ENCODE assay signal across 14 cellular contexts in genomic region chr6:36697481-36697903, GRCh38. TPM values are rescaled to one million over a fixed set of nuclear protein-coding genes. Genes with fewer than 3 reads are reported as not detected.
DNase-seq lines count a peak whose midpoint lies in the region; ATAC-seq, FAIRE-seq and TF ChIP-seq lines count a peak whose summit lies in the region.
"Had no signal": no experiment of that assay in that cellular context is flagged by ENCODE, and none has a peak within 500 bp of the region (broad histone marks: within the 10 kb centered on the region; RNA-seq: fewer than 3 reads in every experiment).

RAB44 (plus strand) TSS chr6:36697826; CDS start chr6:36704236, 6,410 bp downstream.

- POLR2A ChIA-PET in K562 (lab: Yijun Ruan, JAX), result interaction anchor here (0.8 to 1.4 kb wide), 3 partner anchors 11 to 28 kb away, joined by 3 to 5 read pairs (median 4); no protein-coding TSS in a partner anchor

- H3K36me3 ChIP-seq in K562 (ENCODE audit: control insufficient read depth, insufficient read depth, low read length) (no peaks in the 10 kb centered on the region), trophoblast cell (ENCODE audit: control insufficient read depth in 1 of 2, insufficient read depth in 2 of 2, low read length in 2 of 2) (no peaks in the 10 kb centered on the region)
- H3K36me3 ChIP-seq: BLaER1 treated with 17β-estradiol and CSF1 and Interleukin-3, amounts not matched to agents 10 nM and 100 nM had no signal

- ATAC-seq in K562, result no peak

- H2BK5ac ChIP-seq in H9 (ENCODE audit: insufficient read length, low read length), result no peak within 1 kb of the TSS
- no peak within 1 kb of the TSS for H2BK5ac ChIP-seq in trophoblast cell (ENCODE audit: low read depth, low read length, poor library complexity)

- H3K4me1 ChIP-seq in H9 (ENCODE audit: insufficient read depth, low read length), result no peaks in the 10 kb centered on the region
- H3K4me1 ChIP-seq in K562 (replicated peaks in 1 of 2; ENCODE audit: control insufficient read depth in 2 of 2, insufficient read depth in 2 of 2, low read length in 2 of 2), result no peaks in the 10 kb centered on the region; a peak in 2 of 5 replicates
- H3K4me1 ChIP-seq in trophoblast cell (ENCODE audit: control insufficient read depth in 1 of 2, insufficient read depth in 2 of 2, low read length in 2 of 2), result no peaks in the 10 kb centered on the region

- H3K79me1 ChIP-seq in H9 (ENCODE audit: insufficient read depth, low read depth, low read length, poor library complexity, severe bottlenecking) (no peaks in the 10 kb centered on the region), trophoblast cell (ENCODE audit: low read length) (no peaks in the 10 kb centered on the region)

- H4K8ac ChIP-seq in H9 (replicated peaks; ENCODE audit: insufficient read length, low read depth, low read length) (no peak within 1 kb of the TSS), trophoblast cell (ENCODE audit: low read depth, low read length) (no peak within 1 kb of the TSS)

- H3K36me3 Mint-ChIP-seq in H9 (ENCODE audit: insufficient read depth in 1 of 3, low read depth in 3 of 3), result no peaks in the 10 kb centered on the region

- no peak within 1 kb of the TSS for H3K27ac Mint-ChIP-seq in H9
- H3K27ac Mint-ChIP-seq: T-helper 2 cell treated with Interferon-gamma antibody and Interleukin-4, amounts not matched to agents 5 μg/mL and 100 μg/mL, for 36 hours had no signal

- H4K5ac ChIP-seq in H9 (ENCODE audit: insufficient read length, low read depth, low read length), result no peak within 1 kb of the TSS

- H3K18ac ChIP-seq in H9 (ENCODE audit: insufficient read length, low read depth, low read length) (no peak within 1 kb of the TSS), trophoblast cell (ENCODE audit: low read length) (no peak within 1 kb of the TSS)

- no peak within 1 kb of the TSS for H4K12ac ChIP-seq in trophoblast cell (ENCODE audit: low read depth, low read length)

- peaks cover 0 to 4% of the 10 kb centered on the region in 2 experiments; a peak in 1 of 4 replicates for H3K4me1 Mint-ChIP-seq in H9

- H2AFZ ChIP-seq in H9 (ENCODE audit: low read length) (no peak within 1 kb of the TSS), K562 (ENCODE audit: low read depth, low read length) (no peak within 1 kb of the TSS), trophoblast cell (ENCODE audit: insufficient read depth, low read length, poor library complexity) (no peak within 1 kb of the TSS)

- peaks cover 3% of the 10 kb centered on the region; the same call in 1 of the 2 replicates for H3K27me3 Mint-ChIP-seq in H9 (ENCODE audit: low read depth)

- H3K79me2 ChIP-seq in H9 (ENCODE audit: insufficient read depth, low read length) (no peaks in the 10 kb centered on the region), K562 (ENCODE audit: control insufficient read depth, insufficient read depth, low read length) (no peaks in the 10 kb centered on the region), trophoblast cell (ENCODE audit: control insufficient read depth, insufficient read depth, low read length, poor library complexity) (no peaks in the 10 kb centered on the region)

- no peak for FAIRE-seq in K562 (lab: Jason Lieb, UNC)
- FAIRE-seq: endothelial cell of umbilical vein, islet of Langerhans had no signal

- H3K4me3 ChIP-seq in K562 (no peak within 1 kb of the TSS), trophoblast cell (ENCODE audit: low read depth, low read length) (peak within 1 kb of the TSS; percentile 14)
- H3K4me3 ChIP-seq: BLaER1 treated with 17β-estradiol and CSF1 and Interleukin-3, amounts not matched to agents 10 nM and 100 nM had no signal

- H3K23ac ChIP-seq in H9 (ENCODE audit: insufficient read length, low read depth, low read length), result no peak within 1 kb of the TSS
- H3K23ac ChIP-seq in trophoblast cell (ENCODE audit: low read length), result no peak within 1 kb of the TSS

- H2AK5ac ChIP-seq in H9 (ENCODE audit: insufficient read length, low read length), result no peak within 1 kb of the TSS
- no peak within 1 kb of the TSS for H2AK5ac ChIP-seq in trophoblast cell (ENCODE audit: low read length)

- H3T11ph ChIP-seq in H9 (ENCODE audit: low read length), result no peak within 1 kb of the TSS

- intact Hi-C loops in K562 (cut with micrococcal nuclease), result no loop called here

- TF ChIP-seq EP300 in K562 (IDR thresholded peaks at IDR 0.05; ENCODE audit: low read length), result no peak

- no TSS peak for BruUV-seq in K562 (replicated peaks; lab: Mats Ljungman, UMichigan)

- no peak within 1 kb of the TSS for H3K27ac ChIP-seq in H9 (ENCODE audit: insufficient read length, low read depth, low read length)
- H3K27ac ChIP-seq in K562 (ENCODE audit: extremely low read depth, low read depth, low read length), result no peak within 1 kb of the TSS
- no peak within 1 kb of the TSS for H3K27ac ChIP-seq in trophoblast cell (ENCODE audit: low read depth, low read length)
- H3K27ac ChIP-seq: BLaER1 treated with 17β-estradiol and CSF1 and Interleukin-3, amounts not matched to agents 10 nM and 100 nM; RWPE1 had no signal

- H3K56ac ChIP-seq in H9 (ENCODE audit: insufficient read length, low read depth, low read length), result no peak within 1 kb of the TSS

- H3K4ac ChIP-seq in H9 (ENCODE audit: low read depth, low read length) (no peak within 1 kb of the TSS), trophoblast cell (ENCODE audit: low read depth, low read length) (no peak within 1 kb of the TSS)

- no peak within 1 kb of the TSS; a peak in 1 of 5 replicates for H3K4me3 Mint-ChIP-seq in H9
- H3K4me3 Mint-ChIP-seq: T-helper 2 cell treated with Interferon-gamma antibody and Interleukin-4, amounts not matched to agents 5 μg/mL and 100 μg/mL, for 36 hours had no signal

- TF ChIP-seq CTCF in H9 (conservative IDR thresholded peaks at IDR 0.05) (no peak), K562 (IDR thresholded peaks at IDR 0.05 in 2 of 3, conservative IDR thresholded peaks at IDR 0.05 in 1 of 3; ENCODE audit: insufficient read depth in 2 of 3, low read depth in 1 of 3, low read length in 3 of 3) (no peak)

- H3K9me3 ChIP-seq in H9 (ENCODE audit: control insufficient read depth, low read depth, low read length) (no peaks in the 10 kb centered on the region), K562 (replicated peaks; ENCODE audit: control insufficient read depth, insufficient read depth, low read depth, low read length) (no peaks in the 10 kb centered on the region), trophoblast cell (ENCODE audit: insufficient read depth, low read depth, low read length) (peaks cover 6% of the 10 kb centered on the region)

- H3K4me2 ChIP-seq in H9 (ENCODE audit: insufficient read depth, insufficient read length, low read length) (no peak within 1 kb of the TSS), K562 (ENCODE audit: insufficient read depth, low read length) (no peak within 1 kb of the TSS), trophoblast cell (ENCODE audit: low read length) (no peak within 1 kb of the TSS)

- in situ Hi-C loops in K562 (cut with MboI), result no loop called here

- H4K91ac ChIP-seq in H9 (ENCODE audit: insufficient read length, low read depth, low read length), result no peak within 1 kb of the TSS
- no peak within 1 kb of the TSS for H4K91ac ChIP-seq in trophoblast cell (ENCODE audit: low read depth, low read length)

- no peak for TF ChIP-seq POLR2A in K562 (conservative IDR thresholded peaks at IDR 0.05)

- no peaks in the 10 kb centered on the region for H3K27me3 ChIP-seq in H9 (ENCODE audit: insufficient read depth, low read length)
- H3K27me3 ChIP-seq in K562 (ENCODE audit: control insufficient read depth in 2 of 2, insufficient read depth in 2 of 2, low read length in 2 of 2), result peaks cover 13 to 50% of the 10 kb centered on the region in 2 experiments
- H3K27me3 ChIP-seq in trophoblast cell (ENCODE audit: insufficient read depth, low read length), result no peaks in the 10 kb centered on the region
- H3K27me3 ChIP-seq: BLaER1 treated with 17β-estradiol and CSF1 and Interleukin-3, amounts not matched to agents 10 nM and 100 nM had no signal

- no CpG with 5 or more reads among the region's 7 CpGs for WGBS in H9 (ENCODE audit: extremely low coverage, insufficient read length, low lambda C conversion rate)
- WGBS in K562 (ENCODE audit: insufficient coverage, low coverage, missing lambda C conversion rate), result 4% methylated on average over 7 of the region's 7 CpGs
- WGBS in trophoblast cell (ENCODE audit: extremely low coverage, insufficient coverage, insufficient read length), result no CpG with 5 or more reads among the region's 7 CpGs

- H3K9ac ChIP-seq in H9 (ENCODE audit: extremely low read depth, insufficient read length, low read length) (no peak within 1 kb of the TSS), K562 (ENCODE audit: insufficient read depth in 1 of 2, low read depth in 2 of 2, low read length in 2 of 2) (peak within 1 kb of the TSS in 1 of 2 experiments; percentile 13; a peak in 1 of 4 replicates), trophoblast cell (ENCODE audit: low read length) (peak within 1 kb of the TSS; percentile 50)
- H3K9ac ChIP-seq: BLaER1 treated with 17β-estradiol and CSF1 and Interleukin-3, amounts not matched to agents 10 nM and 100 nM had no signal

- H2BK120ac ChIP-seq in H9 (ENCODE audit: low read depth, low read length, poor library complexity, severe bottlenecking) (no peak within 1 kb of the TSS), trophoblast cell (ENCODE audit: insufficient read depth, low read length, poor library complexity) (no peak within 1 kb of the TSS)

- H2BK20ac ChIP-seq in H9 (ENCODE audit: low read depth, low read length, poor library complexity, severe bottlenecking), result no peak within 1 kb of the TSS

- no peak within 1 kb of the TSS for H2BK12ac ChIP-seq in H9 (ENCODE audit: insufficient read length, low read depth, low read length)
- no peak within 1 kb of the TSS for H2BK12ac ChIP-seq in trophoblast cell (ENCODE audit: low read length)

- H3K14ac ChIP-seq in H9 (ENCODE audit: insufficient read depth, low read length) (no peak within 1 kb of the TSS; the same call in 1 of the 2 replicates), trophoblast cell (ENCODE audit: low read length) (no peak within 1 kb of the TSS)

- H3K9me3 Mint-ChIP-seq in H9, result no peaks in the 10 kb centered on the region
- H3K9me3 Mint-ChIP-seq: T-helper 2 cell treated with Interferon-gamma antibody and Interleukin-4, amounts not matched to agents 5 μg/mL and 100 μg/mL, for 36 hours had no signal

- DNase-seq in H9 (peak; percentile 18), MV-4-11 (lab: John Stamatoyannopoulos, UW) (peak; percentile 88), K562 (ENCODE audit: extremely low read depth in 1 of 4, low spot score in 3 of 4) (no peak), trophoblast cell (no peak), NCI-H146 (lab: John Stamatoyannopoulos, UW) (no peak), DMS 273 (lab: John Stamatoyannopoulos, UW; ENCODE audit: unreplicated experiment) (no peak), NCI-H510A treated with DMSO at 0.1 percent for 48 hours (lab: John Stamatoyannopoulos, UW) (no peak)
- DNase-seq: activated naive CD4-positive, alpha-beta T cell treated with anti-CD3 and anti-CD28 coated beads, Interleukin-2, amount 50 U/mL, for 16 hours; NCI-H187 had no signal

- CTCF ChIA-PET in K562 (lab: Yijun Ruan, JAX; ENCODE audit: low intra/inter-chr PET ratio), result no interaction called here

- TF ChIP-seq RAD21 in K562 (CRISPR knock-in tag; conservative IDR thresholded peaks at IDR 0.05 in 1 of 2, IDR thresholded peaks at IDR 0.05 in 1 of 2), result no peak

- no peaks in the 10 kb centered on the region for H3K23me2 ChIP-seq in H9 (ENCODE audit: insufficient read length, low read depth, low read length, poor library complexity, severe bottlenecking)

- H3K9me1 ChIP-seq in K562 (ENCODE audit: control insufficient read depth, insufficient read depth, low read length), result no peaks in the 10 kb centered on the region

- H2BK15ac ChIP-seq in H9 (ENCODE audit: low read depth, low read length), result no peak within 1 kb of the TSS

- no peaks in the 10 kb centered on the region for H4K20me1 ChIP-seq in H9 (ENCODE audit: control insufficient read depth, insufficient read depth, insufficient read length)
- H4K20me1 ChIP-seq in K562 (replicated peaks; ENCODE audit: control insufficient read depth, insufficient read depth, low read length), result peaks cover 10% of the 10 kb centered on the region; the same call in 1 of the 2 replicates

RNA-seq across cellular contexts. Expression of gene RAB44, which starts in this region (rescaled TPM):
- 0.04 TPM in 1 of 2 replicates, not detected in the other for total RNA-seq in H9 (2021)
- not detected in 2 replicates for total RNA-seq in K562 (2011; cell fraction: chromatin; rRNA removed; ENCODE audit: low replicate concordance)
- 0.17 TPM in 1 of 2 replicates, not detected in the other for total RNA-seq in K562 (2011; cell fraction: nucleolus; rRNA removed)
- total RNA-seq in K562 (2011; cell fraction: nucleoplasm; rRNA removed), result not detected in 2 replicates
- total RNA-seq in K562 (2014; rRNA removed), result not detected in 2 replicates
- not detected in 2 replicates for total RNA-seq in K562 (2014; rRNA removed; fragmentation: Illumina TruSeq; extraction: Trizol)
- total RNA-seq in K562 (2015; rRNA removed; fragmentation: Illumina TruSeq; extraction: Trizol), result not detected in 2 replicates
- not detected in 2 replicates for total RNA-seq in K562 (2021)
- not detected in 2 replicates for polyA plus RNA-seq in K562 (2011; rRNA removed)
- not detected in 2 replicates for polyA plus RNA-seq in K562 (2011; cell fraction: cytosol; rRNA removed)
- not detected in 2 replicates for polyA plus RNA-seq in K562 (2011; cell fraction: nucleus; rRNA removed)
- 0.10 TPM in 1 of 2 replicates, not detected in the other for polyA plus RNA-seq in K562 (2012)
- polyA plus RNA-seq in K562 (2014; fragmentation: Illumina TruSeq; extraction: Trizol), result not detected in 2 replicates
- not detected for polyA plus RNA-seq in K562 (2014; fragmentation: Nextera tagmentation; extraction: Ambion mirVana)
- polyA plus RNA-seq in K562 (2014; rRNA removed), result not detected in 2 replicates
- polyA minus RNA-seq in K562 (2011; rRNA and poly(A)+ RNA removed), result not detected in 2 replicates
- not detected in 2 replicates for polyA minus RNA-seq in K562 (2011; cell fraction: cytosol; rRNA and poly(A)+ RNA removed)
- not detected in 2 replicates for polyA minus RNA-seq in K562 (2011; cell fraction: nucleus; rRNA and poly(A)+ RNA removed)
- 0.01 TPM in 2 replicates for polyA plus RNA-seq in trophoblast cell (2013)

Comparison
In these comparisons a context has a peak if more than half of its experiments do, and no peak if none do; other contexts are left out.
1. Peak in DNase-seq in H9; RNA of the gene not detected or under 1 TPM.